8 cellular contexts compared by ENCODE assay signal in genomic region chr9:35490155-35490909, GRCh38. TPM values are rescaled to one million over a fixed set of nuclear protein-coding genes. Genes with fewer than 3 reads are reported as not detected.
DNase-seq lines count a peak whose midpoint lies in the region; ATAC-seq, FAIRE-seq and TF ChIP-seq lines count a peak whose summit lies in the region.

No MANE protein-coding gene starts in this region.

- H3K36me3 Mint-ChIP-seq in stimulated activated effector memory CD8-positive, alpha-beta T cell treated with anti-CD3 and anti-CD28 coated beads, Interleukin-12 subunit alpha, Interleukin-12 subunit beta, amount 100 ng/mL, for 72 hours = peaks cover 4% of the 10 kb centered on the region

- dilution Hi-C loops in keratinocyte (cut with MboI; ENCODE audit: extremely low pct_ligation_motif_present, low sequenced_read_pairs) = no loop called here

- DNase-seq in D341Med (ENCODE audit: low spot score) = peak; percentile 34
- no peak for DNase-seq in Jurkat, Clone E6-1 (ENCODE audit: low read depth, low spot score)
- DNase-seq in T47D (ENCODE audit: low read depth in 1 of 2, low spot score in 1 of 2) = peak; percentile 18 to 19
- DNase-seq in keratinocyte (ENCODE audit: low read depth, low spot score) = no peak
- no peak for DNase-seq in stimulated activated effector memory CD8-positive, alpha-beta T cell treated with anti-CD3 and anti-CD28 coated beads, Interleukin-12 subunit alpha, Interleukin-12 subunit beta, amount 100 ng/mL, for 72 hours (ENCODE audit: low spot score in 2 of 2)
- DNase-seq in LoVo (ENCODE audit: low spot score) = no peak
- no peak for DNase-seq in NCI-H524 (lab: John Stamatoyannopoulos, UW)

- H3K4me1 ChIP-seq in keratinocyte (ENCODE audit: control insufficient read depth, extremely low read depth, insufficient read depth, low read length) = peaks cover 19% of the 10 kb centered on the region

- peak overlapping the region; percentile 93 for H2AFZ ChIP-seq in keratinocyte (ENCODE audit: control insufficient read depth, low read length)

- H3K4me1 Mint-ChIP-seq in stimulated activated effector memory CD8-positive, alpha-beta T cell treated with anti-CD3 and anti-CD28 coated beads, Interleukin-12 subunit alpha, Interleukin-12 subunit beta, amount 100 ng/mL, for 72 hours = peaks cover 18% of the 10 kb centered on the region

- peaks cover 51% of the 10 kb centered on the region for H3K79me2 ChIP-seq in keratinocyte (ENCODE audit: control insufficient read depth, insufficient read depth, low read length)

- peak overlapping the region; percentile 77 for H3K4me3 Mint-ChIP-seq in stimulated activated effector memory CD8-positive, alpha-beta T cell treated with anti-CD3 and anti-CD28 coated beads, Interleukin-12 subunit alpha, Interleukin-12 subunit beta, amount 100 ng/mL, for 72 hours

- H3K36me3 ChIP-seq in keratinocyte (ENCODE audit: control insufficient read depth in 2 of 2, extremely low read depth in 1 of 2, insufficient read depth in 2 of 2, low read length in 2 of 2) = no peaks in the 10 kb centered on the region

- H3K4me2 ChIP-seq in keratinocyte (ENCODE audit: control insufficient read depth, extremely low read depth, insufficient read depth, low read depth, low read length) = peak overlapping the region; percentile 95

- H4K20me1 ChIP-seq in keratinocyte (ENCODE audit: control insufficient read depth, extremely low read depth, insufficient read depth, low read length) = no peaks in the 10 kb centered on the region

- no peak for TF ChIP-seq CTCF in keratinocyte (optimal IDR thresholded peaks at IDR 0.05 in 1 of 3, IDR thresholded peaks at IDR 0.05 in 1 of 3, conservative IDR thresholded peaks at IDR 0.05 in 1 of 3; ENCODE audit: extremely low read depth in 1 of 3, insufficient read depth in 2 of 3, low read length in 3 of 3)

- no peaks in the 10 kb centered on the region for H3K27me3 ChIP-seq in keratinocyte (ENCODE audit: control insufficient read depth, extremely low read depth, insufficient read depth, low read length)

- peak overlapping the region; percentile 49 for H3K4me3 ChIP-seq in Jurkat, Clone E6-1 (ENCODE audit: low read length)
- peak overlapping the region; percentile 67 to 81 (median 71) for H3K4me3 ChIP-seq in keratinocyte (ENCODE audit: control insufficient read depth in 2 of 3, extremely low read depth in 1 of 3, insufficient read depth in 2 of 3, low read depth in 1 of 3, low read length in 3 of 3)

- peak overlapping the region; percentile 80 for H3K27ac ChIP-seq in keratinocyte (ENCODE audit: control insufficient read depth, insufficient read depth, low read length)

- no peak for FAIRE-seq in keratinocyte (lab: Jason Lieb, UNC)

- peak overlapping the region; percentile 36 for H3K27ac Mint-ChIP-seq in stimulated activated effector memory CD8-positive, alpha-beta T cell treated with anti-CD3 and anti-CD28 coated beads, Interleukin-12 subunit alpha, Interleukin-12 subunit beta, amount 100 ng/mL, for 72 hours

- in situ Hi-C loops in T47D (cut with HindIII; ENCODE audit: low pct_unique_long_range_greater_than_20kb, low sequenced_read_pairs) = no loop called here

- H3K9me3 Mint-ChIP-seq in stimulated activated effector memory CD8-positive, alpha-beta T cell treated with anti-CD3 and anti-CD28 coated beads, Interleukin-12 subunit alpha, Interleukin-12 subunit beta, amount 100 ng/mL, for 72 hours = no peaks in the 10 kb centered on the region

- ATAC-seq in stimulated activated effector memory CD8-positive, alpha-beta T cell treated with anti-CD3 and anti-CD28 coated beads, Interleukin-12 subunit alpha, Interleukin-12 subunit beta, amount 100 ng/mL, for 72 hours = no peak
- ATAC-seq in GM21381 (IDR thresholded peaks at IDR 0.05; ENCODE audit: unreplicated experiment) = no peak

- H3K9me1 ChIP-seq in keratinocyte (ENCODE audit: control insufficient read depth, extremely low read depth, insufficient read depth, low read length) = no peaks in the 10 kb centered on the region

- H3K9ac ChIP-seq in keratinocyte (ENCODE audit: control insufficient read depth, extremely low read depth, insufficient read depth, low read length) = peak overlapping the region; percentile 85

- H3K9me3 ChIP-seq in keratinocyte (ENCODE audit: control insufficient read depth, low read depth, low read length) = no peaks in the 10 kb centered on the region

RNA-seq across cellular contexts. Expression of gene RUSC2, which starts 0.4 kb away (rescaled TPM):
- 5.2 TPM for polyA plus RNA-seq in Jurkat, Clone E6-1 (2012; ENCODE audit: insufficient read depth, insufficient read length)
- polyA plus RNA-seq in keratinocyte = 4.2 to 7.9 TPM (median 6.3 TPM) in 3 replicates
- polyA plus RNA-seq in keratinocyte (2011; ENCODE audit: low read depth) = 1.8 TPM
- polyA plus RNA-seq in keratinocyte (2011; cell fraction: cytosol; rRNA removed) = 4.0 and 5.0 TPM in 2 replicates
- 15.7 and 21.6 TPM in 2 replicates for polyA plus RNA-seq in keratinocyte (2011; cell fraction: nucleus; rRNA removed)
- polyA plus RNA-seq in keratinocyte (2012; ENCODE audit: low replicate concordance) = 4.4 and 8.1 TPM in 2 replicates
- 30.9 to 43.2 TPM (median 32.3 TPM) in 3 replicates for polyA minus RNA-seq in keratinocyte
- polyA minus RNA-seq in keratinocyte (2011; cell fraction: cytosol; rRNA and poly(A)+ RNA removed) = 14.2 TPM
- polyA minus RNA-seq in keratinocyte (2011; cell fraction: nucleus; rRNA and poly(A)+ RNA removed) = 17.0 and 18.2 TPM in 2 replicates

Comparison
In these comparisons a context has a peak if more than half of its experiments do, and no peak if none do; other contexts are left out.
1. DNase-seq: peak in D341Med (single experiment) and T47D (2 of 2); none in Jurkat, Clone E6-1 (single experiment), keratinocyte (single experiment), stimulated activated effector memory CD8-positive, alpha-beta T cell treated with anti-CD3 and anti-CD28 coated beads, Interleukin-12 subunit alpha, Interleukin-12 subunit beta, amount 100 ng/mL, for 72 hours (0 of 2), LoVo (single experiment) and NCI-H524 (0 of 2).